In genomic region chr7:524800-525199, GRCh38 we compare ENCODE assay signal across 1 cellular context.
TF ChIP-seq lines count a peak whose summit lies in the region.

No MANE protein-coding gene starts in this region.

TF ChIP-seq in HEK293, 187 proteins besides CTCF, POLR2A, EP300 and RAD21 (continued from another document):
- no peak for TF ChIP-seq ZNF704 (tag by site-specific recombination; IDR thresholded peaks at IDR 0.05)
